Comparison of ENCODE assay signal across 9 cellular contexts in the genomic region with DNA sequence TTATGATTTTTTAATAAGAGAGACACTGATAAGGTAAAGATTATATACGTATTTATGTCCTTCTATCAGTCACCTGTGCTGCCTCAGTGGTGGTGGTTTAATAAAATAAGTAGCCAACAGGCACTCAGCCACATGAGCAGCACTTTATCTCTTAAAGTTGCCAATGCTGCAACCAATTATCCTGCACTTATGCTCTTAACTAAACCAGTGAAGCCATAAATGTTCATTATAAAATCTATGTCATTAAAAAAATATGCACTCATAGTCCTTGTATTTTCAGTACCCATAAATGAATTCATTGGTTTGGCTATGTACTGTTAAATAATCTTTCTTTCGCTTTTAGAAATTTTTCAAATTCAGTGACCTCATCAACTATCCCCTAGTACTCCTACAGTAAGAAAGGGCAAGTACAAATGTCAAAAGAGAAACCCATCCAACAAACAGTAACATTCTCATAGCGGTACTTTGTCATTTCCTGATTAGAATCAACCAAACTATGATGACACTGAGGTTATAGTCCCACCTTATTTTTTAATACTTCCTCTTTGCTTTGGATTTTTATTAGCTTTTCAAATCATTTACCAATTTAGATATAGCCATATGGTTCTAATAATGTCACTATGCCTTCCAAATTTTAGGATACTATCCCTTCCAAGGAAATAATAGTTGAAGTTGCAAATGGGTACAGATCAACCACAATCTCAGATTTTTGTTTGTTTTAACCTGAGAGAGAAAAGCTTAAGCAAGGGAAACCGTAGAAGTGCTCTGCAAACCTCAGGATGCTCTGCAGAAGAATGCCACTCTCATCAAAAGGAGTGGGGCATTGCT.
DNase-seq lines count a peak whose midpoint lies in the region; ATAC-seq and TF ChIP-seq lines count a peak whose summit lies in the region.
"Had no signal": no experiment of that assay in that cellular context is flagged by ENCODE, and none has a peak within 500 bp of the region (broad histone marks: within the 10 kb centered on the region; RNA-seq: fewer than 3 reads in every experiment).

No MANE protein-coding gene starts in this region.

- no peaks in the 10 kb centered on the region for H3K27me3 Mint-ChIP-seq in activated CD4-positive, alpha-beta T cell treated with anti-CD3 and anti-CD28 coated beads, Interleukin-2, amount 10 ng/mL, durations not matched to agents 7 days and 5 days
- H3K27me3 Mint-ChIP-seq in natural killer cell (ENCODE audit: low read depth in 2 of 2): no peaks in the 10 kb centered on the region

- no peak for DNase-seq in activated CD4-positive, alpha-beta T cell treated with anti-CD3 and anti-CD28 coated beads, Interleukin-2, amount 10 ng/mL, durations not matched to agents 7 days and 5 days
- DNase-seq in activated CD4-positive, alpha-beta T cell treated with anti-CD3 and anti-CD28 coated beads for 48 hours: no peak
- DNase-seq in NCI-H1092 (lab: John Stamatoyannopoulos, UW) (peak; percentile 8), natural killer cell (no peak), NCI-H345 treated with DMSO at 0.1 percent for 48 hours (lab: John Stamatoyannopoulos, UW; ENCODE audit: unreplicated experiment) (no peak), HPDE6-E6E7 (ENCODE audit: extremely low spot score) (no peak), left ventricle myocardium superior (no peak)
- DNase-seq: NCI-H146 had no signal

- H3K27ac Mint-ChIP-seq in activated CD4-positive, alpha-beta T cell treated with anti-CD3 and anti-CD28 coated beads, Interleukin-2, amount 10 ng/mL, durations not matched to agents 7 days and 5 days: peak overlapping the region; percentile 76
- H3K27ac Mint-ChIP-seq in natural killer cell: peak overlapping the region; percentile 81 to 83

- POLR2A ChIA-PET in activated CD4-positive, alpha-beta T cell treated with anti-CD3 and anti-CD28 coated beads, Interleukin-2, amount 10 ng/mL, durations not matched to agents 7 days and 5 days (lab: Charles Lee): no interaction called here

- H3K36me3 Mint-ChIP-seq in activated CD4-positive, alpha-beta T cell treated with anti-CD3 and anti-CD28 coated beads, Interleukin-2, amount 10 ng/mL, durations not matched to agents 7 days and 5 days (ENCODE audit: low read depth): peaks cover 36% of the 10 kb centered on the region
- no peaks in the 10 kb centered on the region for H3K36me3 Mint-ChIP-seq in natural killer cell

- peaks cover 52% of the 10 kb centered on the region for H3K4me1 Mint-ChIP-seq in activated CD4-positive, alpha-beta T cell treated with anti-CD3 and anti-CD28 coated beads, Interleukin-2, amount 10 ng/mL, durations not matched to agents 7 days and 5 days
- H3K4me1 Mint-ChIP-seq in natural killer cell: peaks cover 69 to 72% of the 10 kb centered on the region in 2 donors

- CTCF ChIA-PET in activated CD4-positive, alpha-beta T cell treated with anti-CD3 and anti-CD28 coated beads, Interleukin-2, amount 10 ng/mL, durations not matched to agents 7 days and 5 days (lab: Charles Lee): interaction anchor here (0.6 kb wide), 2 partner anchors 63 to 115 kb away, joined by 3 read pairs; no protein-coding TSS in a partner anchor

- intact Hi-C loops in natural killer cell (cut with micrococcal nuclease): loop anchor here (2.0 to 5.0 kb wide), 2 partner anchors 189 to 344 kb away; no protein-coding TSS in a partner anchor
- intact Hi-C loops in left ventricle myocardium superior (cut with micrococcal nuclease): no loop called here

- no peak overlapping the region for H3K4me3 Mint-ChIP-seq in activated CD4-positive, alpha-beta T cell treated with anti-CD3 and anti-CD28 coated beads, Interleukin-2, amount 10 ng/mL, durations not matched to agents 7 days and 5 days
- H3K4me3 Mint-ChIP-seq in natural killer cell: peak overlapping the region; percentile 51

- no peaks in the 10 kb centered on the region for H3K9me3 Mint-ChIP-seq in activated CD4-positive, alpha-beta T cell treated with anti-CD3 and anti-CD28 coated beads, Interleukin-2, amount 10 ng/mL, durations not matched to agents 7 days and 5 days
- no peaks in the 10 kb centered on the region for H3K9me3 Mint-ChIP-seq in natural killer cell

- no peak for TF ChIP-seq CTCF in natural killer cell (IDR thresholded peaks at IDR 0.05)

- ATAC-seq in GM21576 (IDR thresholded peaks at IDR 0.05; ENCODE audit: unreplicated experiment) (peak; percentile 80), natural killer cell (peak; percentile 82 to 88 (median 87)), left ventricle myocardium superior (no peak)
